Comparison of ENCODE assay signal across 20 cellular contexts in genomic region chr1:222948079-222948478, GRCh38.
"Had no signal": no experiment of that assay in that cellular context is flagged by ENCODE, and none has a peak within 500 bp of the region (broad histone marks: within the 10 kb centered on the region; RNA-seq: fewer than 3 reads in every experiment).

No MANE protein-coding gene starts in this region.

- DNase-seq: activated CD4-positive, alpha-beta memory T cell treated with anti-CD3 and anti-CD28 coated beads, Interleukin-2, amount 10 ng/mL, durations not matched to agents 7 days and 5 days; activated CD4-positive, alpha-beta T cell treated with anti-CD3 and anti-CD28 coated beads for 4 hours; activated CD8-positive, alpha-beta memory T cell treated with anti-CD3 and anti-CD28 coated beads, Interleukin-2, amount 10 ng/mL, durations not matched to agents 7 days and 5 days; activated naive CD4-positive, alpha-beta T cell treated with anti-CD3 and anti-CD28 coated beads for 36 hours; anterior cingulate cortex; caudate nucleus; erythroblast; gastrocnemius medialis; head of caudate nucleus; left ventricle myocardium inferior; naive B cell; stimulated activated CD4-positive, alpha-beta T cell treated with anti-CD3 and anti-CD28 coated beads, Interleukin-2, amount 100 ng/mL, for 24 hours; SW 1271 had no signal

- H3K4me3 ChIP-seq: gastrocnemius medialis, left ventricle myocardium inferior, suprapubic skin had no signal

- H3K4me1 Mint-ChIP-seq: activated CD4-positive, alpha-beta memory T cell treated with anti-CD3 and anti-CD28 coated beads, Interleukin-2, amount 10 ng/mL, durations not matched to agents 7 days and 5 days; activated CD8-positive, alpha-beta memory T cell treated with anti-CD3 and anti-CD28 coated beads, Interleukin-2, amount 10 ng/mL, durations not matched to agents 7 days and 5 days had no signal

- H3K36me3 Mint-ChIP-seq: activated CD8-positive, alpha-beta memory T cell treated with anti-CD3 and anti-CD28 coated beads, Interleukin-2, amount 10 ng/mL, durations not matched to agents 7 days and 5 days; WTC11 had no signal

- H3K4me1 ChIP-seq: gastrocnemius medialis, suprapubic skin had no signal

- H3K27ac ChIP-seq: gastrocnemius medialis, left ventricle myocardium inferior, suprapubic skin had no signal

- H3K4me3 Mint-ChIP-seq: activated CD4-positive, alpha-beta memory T cell treated with anti-CD3 and anti-CD28 coated beads, Interleukin-2, amount 10 ng/mL, durations not matched to agents 7 days and 5 days; activated CD8-positive, alpha-beta memory T cell treated with anti-CD3 and anti-CD28 coated beads, Interleukin-2, amount 10 ng/mL, durations not matched to agents 7 days and 5 days; activated naive CD4-positive, alpha-beta T cell treated with anti-CD3 and anti-CD28 coated beads for 36 hours; brain; naive B cell; neural crest cell; stimulated activated naive CD8-positive, alpha-beta T cell treated with anti-CD3 and anti-CD28 coated beads, Interleukin-15, Interleukin-2, amounts not matched to agents 100 ng/mL and 50 ng/mL, for 24 hours; type B pancreatic cell; WTC11 had no signal

- ATAC-seq: activated CD8-positive, alpha-beta memory T cell treated with anti-CD3 and anti-CD28 coated beads, Interleukin-2, amount 10 ng/mL, durations not matched to agents 7 days and 5 days; gastrocnemius medialis; WTC11 had no signal

- H3K9me3 ChIP-seq: gastrocnemius medialis, left ventricle myocardium inferior, suprapubic skin had no signal

- H3K27ac Mint-ChIP-seq: activated CD4-positive, alpha-beta memory T cell treated with anti-CD3 and anti-CD28 coated beads, Interleukin-2, amount 10 ng/mL, durations not matched to agents 7 days and 5 days; activated CD8-positive, alpha-beta memory T cell treated with anti-CD3 and anti-CD28 coated beads, Interleukin-2, amount 10 ng/mL, durations not matched to agents 7 days and 5 days; activated naive CD4-positive, alpha-beta T cell treated with anti-CD3 and anti-CD28 coated beads for 36 hours; activated T-helper 2 cell treated with anti-CD3 and anti-CD28 coated beads, Interferon-gamma antibody, Interleukin-2, Interleukin-4, amounts not matched to agents 10 μg/mL and 5 μg/mL and 100 μg/mL, durations not matched to agents 14 hours and 24 hours and 36 hours; brain; stimulated activated naive CD8-positive, alpha-beta T cell treated with anti-CD3 and anti-CD28 coated beads, Interleukin-15, Interleukin-2, amounts not matched to agents 100 ng/mL and 50 ng/mL, for 24 hours; type B pancreatic cell; WTC11 had no signal

- H3K27me3 Mint-ChIP-seq: activated CD4-positive, alpha-beta memory T cell treated with anti-CD3 and anti-CD28 coated beads, Interleukin-2, amount 10 ng/mL, durations not matched to agents 7 days and 5 days; activated CD8-positive, alpha-beta memory T cell treated with anti-CD3 and anti-CD28 coated beads, Interleukin-2, amount 10 ng/mL, durations not matched to agents 7 days and 5 days; brain; naive B cell; stimulated activated naive CD8-positive, alpha-beta T cell treated with anti-CD3 and anti-CD28 coated beads, Interleukin-15, Interleukin-2, amounts not matched to agents 100 ng/mL and 50 ng/mL, for 24 hours; type B pancreatic cell had no signal

- H3K27me3 ChIP-seq: gastrocnemius medialis, suprapubic skin had no signal

- H3K9me3 Mint-ChIP-seq: activated CD4-positive, alpha-beta memory T cell treated with anti-CD3 and anti-CD28 coated beads, Interleukin-2, amount 10 ng/mL, durations not matched to agents 7 days and 5 days; activated naive CD4-positive, alpha-beta T cell treated with anti-CD3 and anti-CD28 coated beads for 36 hours; activated T-helper 2 cell treated with anti-CD3 and anti-CD28 coated beads, Interferon-gamma antibody, Interleukin-2, Interleukin-4, amounts not matched to agents 10 μg/mL and 5 μg/mL and 100 μg/mL, durations not matched to agents 14 hours and 24 hours and 36 hours; brain; naive B cell; neural crest cell; stimulated activated naive CD8-positive, alpha-beta T cell treated with anti-CD3 and anti-CD28 coated beads, Interleukin-15, Interleukin-2, amounts not matched to agents 100 ng/mL and 50 ng/mL, for 24 hours; type B pancreatic cell; WTC11 had no signal
